Comparison of ENCODE assay signal across 26 cellular contexts in genomic region chr11:43493431-43493830, GRCh38.
"Had no signal": no experiment of that assay in that cellular context is flagged by ENCODE, and none has a peak within 500 bp of the region (broad histone marks: within the 10 kb centered on the region; RNA-seq: fewer than 3 reads in every experiment).

No MANE protein-coding gene starts in this region.

- H3K4me3 Mint-ChIP-seq: immature natural killer cell; naive thymus-derived CD4-positive, alpha-beta T cell; natural killer cell treated with Interleukin-12 subunit alpha and Interleukin-12 subunit beta and Interleukin-15 and Interleukin-18, amount 100 ng/mL, for 72 hours; stimulated activated naive B cell treated with anti-CD40 and anti-IgM and Interleukin-4, amounts not matched to agents 10 μg/mL and 1 μg/mL and 100 μg/mL, for 72 hours; stimulated activated naive CD8-positive, alpha-beta T cell treated with anti-CD3 and anti-CD28 coated beads, Interleukin-15, Interleukin-2, amounts not matched to agents 100 ng/mL and 50 ng/mL, for 24 hours; type B pancreatic cell had no signal

- H3K27ac Mint-ChIP-seq: immature natural killer cell; natural killer cell treated with Interleukin-12 subunit alpha and Interleukin-12 subunit beta and Interleukin-15 and Interleukin-18, amount 100 ng/mL, for 72 hours; progenitor cell of endocrine pancreas; stimulated activated naive B cell treated with anti-CD40 and anti-IgM and Interleukin-4, amounts not matched to agents 10 μg/mL and 1 μg/mL and 100 μg/mL, for 72 hours; stimulated activated naive CD8-positive, alpha-beta T cell treated with anti-CD3 and anti-CD28 coated beads, Interleukin-15, Interleukin-2, amounts not matched to agents 100 ng/mL and 50 ng/mL, for 24 hours; type B pancreatic cell had no signal

- H3K9me3 Mint-ChIP-seq: naive thymus-derived CD4-positive, alpha-beta T cell; natural killer cell treated with Interleukin-12 subunit alpha and Interleukin-12 subunit beta and Interleukin-15 and Interleukin-18, amount 100 ng/mL, for 72 hours; stimulated activated naive B cell treated with anti-CD40 and anti-IgM and Interleukin-4, amounts not matched to agents 10 μg/mL and 1 μg/mL and 100 μg/mL, for 72 hours; stimulated activated naive CD8-positive, alpha-beta T cell treated with anti-CD3 and anti-CD28 coated beads, Interleukin-15, Interleukin-2, amounts not matched to agents 100 ng/mL and 50 ng/mL, for 24 hours; type B pancreatic cell had no signal

- DNase-seq: hypothalamus; immature natural killer cell; kidney; left colon; left lung; lower lobe of right lung; mammary epithelial cell; mesenchymal stem cell; naive thymus-derived CD4-positive, alpha-beta T cell; ovary; right lobe of liver; stimulated activated CD4-positive, alpha-beta T cell treated with anti-CD3 and anti-CD28 coated beads, Interleukin-12 subunit alpha, Interleukin-12 subunit beta, amount 100 ng/mL, for 4 hours; stimulated activated CD4-positive, alpha-beta T cell treated with anti-CD3 and anti-CD28 coated beads, Interleukin-15, amount 100 ng/mL, for 24 hours; stimulated activated CD4-positive, alpha-beta T cell treated with anti-CD3 and anti-CD28 coated beads, Interleukin-2, amount 100 ng/mL, for 24 hours; stimulated activated CD4-positive, alpha-beta T cell treated with anti-CD3 and anti-CD28 coated beads, Interleukin-4, amount 100 ng/mL, for 1 hour; stimulated activated naive B cell treated with anti-CD40 and anti-IgM and Interleukin-4, amounts not matched to agents 10 μg/mL and 1 μg/mL and 100 μg/mL, for 72 hours; substantia nigra; uterus had no signal

- H3K36me3 ChIP-seq: ovary, uterus had no signal

- H3K4me3 ChIP-seq: left lung, lower lobe of right lung, ovary, right atrium auricular region, right lobe of liver, skin epidermis, tibial nerve, uterus had no signal

- H3K27me3 ChIP-seq: left lung, ovary, right atrium auricular region, right lobe of liver, tibial nerve, uterus had no signal

- H3K4me1 ChIP-seq: left lung, lower lobe of right lung, right atrium auricular region, right lobe of liver, tibial nerve, uterus had no signal

- H3K27ac ChIP-seq: left lung, lower lobe of right lung, ovary, right atrium auricular region, right lobe of liver, skin epidermis, tibial nerve, uterus had no signal

- H3K9me3 ChIP-seq: left lung, lower lobe of right lung, ovary, right atrium auricular region, right lobe of liver, tibial nerve, uterus had no signal

- ATAC-seq: left colon; left lung; lower lobe of right lung; naive thymus-derived CD4-positive, alpha-beta T cell; natural killer cell treated with Interleukin-12 subunit alpha and Interleukin-12 subunit beta and Interleukin-15 and Interleukin-18, amount 100 ng/mL, for 72 hours; right lobe of liver had no signal

- FAIRE-seq: islet of Langerhans, kidney had no signal

- H3K27me3 Mint-ChIP-seq: naive thymus-derived CD4-positive, alpha-beta T cell; natural killer cell treated with Interleukin-12 subunit alpha and Interleukin-12 subunit beta and Interleukin-15 and Interleukin-18, amount 100 ng/mL, for 72 hours; progenitor cell of endocrine pancreas; stimulated activated naive B cell treated with anti-CD40 and anti-IgM and Interleukin-4, amounts not matched to agents 10 μg/mL and 1 μg/mL and 100 μg/mL, for 72 hours; stimulated activated naive CD8-positive, alpha-beta T cell treated with anti-CD3 and anti-CD28 coated beads, Interleukin-15, Interleukin-2, amounts not matched to agents 100 ng/mL and 50 ng/mL, for 24 hours; type B pancreatic cell had no signal

- H3K4me1 Mint-ChIP-seq: naive thymus-derived CD4-positive, alpha-beta T cell had no signal
